ENCODE assay signal across 9 cellular contexts in genomic region chr15:89814112-89814742, GRCh38. TPM values are rescaled to one million over a fixed set of nuclear protein-coding genes. Genes with fewer than 3 reads are reported as not detected.
A peak's percentile ranks its signal among the peaks of the same experiment; 100 is the strongest.
DNase-seq lines count a peak whose midpoint lies in the region; ATAC-seq, FAIRE-seq and TF ChIP-seq lines count a peak whose summit lies in the region.
"Had no signal": no experiment of that assay in that cellular context is flagged by ENCODE, and none has a peak within 500 bp of the region (broad histone marks: within the 10 kb centered on the region; RNA-seq: fewer than 3 reads in every experiment).

No MANE protein-coding gene starts in this region.

- no TSS peak for BruUV-seq in endothelial cell of umbilical vein (replicated peaks; lab: Mats Ljungman, UMichigan)

- peaks cover 10% of the 10 kb centered on the region for H3K9me3 Mint-ChIP-seq in nephron

- H3K36me3 ChIP-seq in BLaER1 (no peaks in the 10 kb centered on the region), endothelial cell of umbilical vein (ENCODE audit: control insufficient read depth in 2 of 2, extremely low read depth in 1 of 2, insufficient read depth in 2 of 2, low read length in 2 of 2) (no peaks in the 10 kb centered on the region), uterus (no peaks in the 10 kb centered on the region)

- TF ChIP-seq CTCF in endothelial cell of umbilical vein (IDR thresholded peaks at IDR 0.05; ENCODE audit: extremely low read depth in 1 of 2, insufficient read depth in 1 of 2, low read depth in 1 of 2, low read length in 2 of 2): no peak
- no peak for TF ChIP-seq CTCF in nephron (IDR thresholded peaks at IDR 0.05; ENCODE audit: unreplicated experiment in 3 of 3)
- TF ChIP-seq CTCF in uterus (IDR thresholded peaks at IDR 0.05): no peak

- peak overlapping the region; percentile 74; the same call in 1 of the 2 replicates for H3K27ac ChIP-seq in BLaER1
- H3K27ac ChIP-seq in endothelial cell of umbilical vein (ENCODE audit: insufficient read depth, low read depth, low read length): peak overlapping the region; percentile 77
- no peak overlapping the region for H3K27ac ChIP-seq in caudate nucleus (ENCODE audit: low read depth, low read length)
- H3K27ac ChIP-seq in uterus: no peak overlapping the region

- no peak for ATAC-seq in HG02763 (IDR thresholded peaks at IDR 0.05; ENCODE audit: unreplicated experiment)

- CTCF ChIA-PET in endothelial cell of umbilical vein (lab: Charles Lee): interaction anchor here (0.7 to 9.3 kb wide), 9 partner anchors 9 to 63 kb away, joined by 3 to 67 read pairs (median 4); no protein-coding TSS in a partner anchor

- H3K27ac Mint-ChIP-seq in nephron: peak overlapping the region in 2 of 3 experiments; percentile 56 to 86

- H3K79me2 ChIP-seq in endothelial cell of umbilical vein (ENCODE audit: control insufficient read depth, insufficient read depth, low read length): peaks cover 50% of the 10 kb centered on the region

- peak; percentile 26 for FAIRE-seq in endothelial cell of umbilical vein (lab: Jason Lieb, UNC)
- FAIRE-seq: GM18507 had no signal

- H3K36me3 Mint-ChIP-seq in nephron (ENCODE audit: low read depth): peaks cover 6% of the 10 kb centered on the region

- H3K9ac ChIP-seq in BLaER1 (no peak overlapping the region; the same call in 1 of the 2 replicates), endothelial cell of umbilical vein (replicated peaks; ENCODE audit: extremely low read depth, insufficient read depth, low read length) (peak overlapping the region; percentile 90)

- H3K4me3 Mint-ChIP-seq in nephron: peak overlapping the region; percentile 59 to 74 (median 66)

- peak overlapping the region; percentile 93 for H3K4me2 ChIP-seq in BLaER1
- H3K4me2 ChIP-seq in endothelial cell of umbilical vein (ENCODE audit: insufficient read depth, low read length): peak overlapping the region; percentile 79

- H3K27me3 Mint-ChIP-seq in nephron (ENCODE audit: low read depth): peaks cover 51% of the 10 kb centered on the region

- intact Hi-C loops in endothelial cell of umbilical vein (cut with micrococcal nuclease) (loop anchor here (2.0 kb wide), 2 partner anchors 19 to 61 kb away; no protein-coding TSS in a partner anchor), uterus (cut with DNase I; ENCODE audit: low total_unique reads) (no loop called here)

- H3K4me1 ChIP-seq in BLaER1 (peaks cover 32% of the 10 kb centered on the region), endothelial cell of umbilical vein (ENCODE audit: control insufficient read depth, extremely low read depth, insufficient read depth, low read length) (peaks cover 35% of the 10 kb centered on the region), uterus (peaks cover 0 to 9% of the 10 kb centered on the region in 2 donors)

- TF ChIP-seq POLR2A in endothelial cell of umbilical vein (IDR thresholded peaks at IDR 0.05; ENCODE audit: low read depth, low read length) (no peak), uterus (IDR thresholded peaks at IDR 0.05) (no peak)

- POLR2A ChIA-PET in endothelial cell of umbilical vein (lab: Charles Lee): interaction anchor here (0.7 to 1.8 kb wide), 6 partner anchors 12 to 61 kb away, joined by 3 to 8 read pairs (median 4); no protein-coding TSS in a partner anchor

- H3K4me1 Mint-ChIP-seq in nephron: peaks cover 28% of the 10 kb centered on the region

- DNase-seq in Kasumi-1 (lab: John Stamatoyannopoulos, UW) (peak; percentile 33 to 40), endothelial cell of umbilical vein (ENCODE audit: low read depth, low spot score) (no peak), NCI-H2171 (lab: John Stamatoyannopoulos, UW) (no peak), caudate nucleus (lab: John Stamatoyannopoulos, UW) (no peak), uterus (no peak)

- H3K9me1 ChIP-seq in endothelial cell of umbilical vein (replicated peaks; ENCODE audit: control insufficient read depth, extremely low read depth, insufficient read depth, low read length): no peaks in the 10 kb centered on the region

- H2AFZ ChIP-seq in endothelial cell of umbilical vein (ENCODE audit: low read depth, low read length): peak overlapping the region; percentile 12

- H3K9me3 ChIP-seq in BLaER1: peaks cover 5% of the 10 kb centered on the region
- no peaks in the 10 kb centered on the region for H3K9me3 ChIP-seq in endothelial cell of umbilical vein (replicated peaks; ENCODE audit: control insufficient read depth, insufficient read depth, low read length)
- H3K9me3 ChIP-seq in uterus: no peaks in the 10 kb centered on the region

- dilution Hi-C loops in endothelial cell of umbilical vein (cut with MboI; ENCODE audit: extremely low pct_ligation_motif_present, low sequenced_read_pairs): no loop called here

- H3K27me3 ChIP-seq in BLaER1: peaks cover 31% of the 10 kb centered on the region
- no peaks in the 10 kb centered on the region for H3K27me3 ChIP-seq in endothelial cell of umbilical vein (ENCODE audit: control insufficient read depth in 2 of 2, insufficient read depth in 2 of 2, low read length in 2 of 2)
- peaks cover 10 to 12% of the 10 kb centered on the region in 2 donors for H3K27me3 ChIP-seq in uterus

- H4K20me1 ChIP-seq in BLaER1: peaks cover 10% of the 10 kb centered on the region
- no peaks in the 10 kb centered on the region for H4K20me1 ChIP-seq in endothelial cell of umbilical vein (replicated peaks; ENCODE audit: control insufficient read depth, extremely low read depth, insufficient read depth, low read length)

- peak overlapping the region; percentile 70 for H3K4me3 ChIP-seq in BLaER1
- H3K4me3 ChIP-seq in endothelial cell of umbilical vein (replicated peaks in 1 of 3; ENCODE audit: insufficient read depth in 1 of 3, low read depth in 1 of 3, low read length in 3 of 3): peak overlapping the region; percentile 86 to 95 (median 94)
- H3K4me3 ChIP-seq in uterus: no peak overlapping the region

TF ChIP-seq in endothelial cell of umbilical vein, 7 proteins besides CTCF, POLR2A, EP300 and RAD21:
- TF ChIP-seq MAX (IDR thresholded peaks at IDR 0.05; ENCODE audit: insufficient read depth, insufficient read length): no peak
- TF ChIP-seq JUN (IDR thresholded peaks at IDR 0.05; ENCODE audit: borderline replicate concordance, insufficient read depth, insufficient read length, low read depth): no peak
- no peak for TF ChIP-seq GATA2 (IDR thresholded peaks at IDR 0.05; ENCODE audit: insufficient read depth, insufficient read length, low read depth, low read length)
- no peak for TF ChIP-seq MYC (IDR thresholded peaks at IDR 0.05; ENCODE audit: low read depth, low read length)
- TF ChIP-seq EZH2 (IDR thresholded peaks at IDR 0.05; ENCODE audit: borderline replicate concordance, low read depth, low read length, severe bottlenecking): no peak
- TF ChIP-seq POLR2AphosphoS5 (IDR thresholded peaks at IDR 0.05; ENCODE audit: insufficient read depth, low read depth, low read length): no peak
- no peak for TF ChIP-seq FOS (IDR thresholded peaks at IDR 0.05; ENCODE audit: borderline replicate concordance, insufficient read depth, low read length)

RNA-seq across cellular contexts. Expression of gene ANPEP, which starts 0.4 kb away (rescaled TPM):
- total RNA-seq in endothelial cell of umbilical vein (199 and 221 TPM in 2 replicates), uterus (1 to 10 TPM in 3 of 4 donors, under 1 TPM in 1; 0.88 to 5.9 (median 2.2) TPM)
- polyA plus RNA-seq in endothelial cell of umbilical vein: 177 and 190 TPM in 2 replicates
- 189 and 193 TPM in 2 replicates for polyA plus RNA-seq in endothelial cell of umbilical vein (2011; cell fraction: cytosol; rRNA removed)
- polyA plus RNA-seq in endothelial cell of umbilical vein (2011; cell fraction: nucleus; rRNA removed): 268 and 281 TPM in 2 replicates
- polyA plus RNA-seq in endothelial cell of umbilical vein (2012): 227 and 501 TPM in 2 replicates
- polyA minus RNA-seq in endothelial cell of umbilical vein: 193 and 209 TPM in 2 replicates
- polyA minus RNA-seq in endothelial cell of umbilical vein (2011; cell fraction: cytosol; rRNA and poly(A)+ RNA removed): not detected
- polyA minus RNA-seq in endothelial cell of umbilical vein (2011; cell fraction: nucleus; rRNA and poly(A)+ RNA removed): 83.8 and 94.2 TPM in 2 replicates

RNA-seq across cellular contexts. Expression of gene MESP2, which starts 38.1 kb away (rescaled TPM):
- total RNA-seq in endothelial cell of umbilical vein (0.42 TPM in 1 of 2 replicates, not detected in the other), uterus (under 1 TPM in 1 of 4 donors, not detected in 3; 0.21 TPM)
- 0.21 and 0.43 TPM in 2 replicates for polyA plus RNA-seq in endothelial cell of umbilical vein
- polyA plus RNA-seq in endothelial cell of umbilical vein (2011; cell fraction: cytosol; rRNA removed): 0.14 and 0.22 TPM in 2 replicates
- polyA plus RNA-seq in endothelial cell of umbilical vein (2011; cell fraction: nucleus; rRNA removed): not detected in 2 replicates
- 0.27 and 0.64 TPM in 2 replicates for polyA plus RNA-seq in endothelial cell of umbilical vein (2012)
- polyA minus RNA-seq in endothelial cell of umbilical vein: not detected in 2 replicates
- not detected for polyA minus RNA-seq in endothelial cell of umbilical vein (2011; cell fraction: cytosol; rRNA and poly(A)+ RNA removed)
- not detected in 2 replicates for polyA minus RNA-seq in endothelial cell of umbilical vein (2011; cell fraction: nucleus; rRNA and poly(A)+ RNA removed)

Comparison
In these comparisons a context has a peak if more than half of its experiments do, and no peak if none do; other contexts are left out.
1. H3K27ac ChIP-seq: peak in BLaER1 (single experiment) and endothelial cell of umbilical vein (single experiment); none in caudate nucleus (single experiment) and uterus (0 of 2).
2. H3K4me3 ChIP-seq: peak in BLaER1 (single experiment) and endothelial cell of umbilical vein (3 of 3); none in uterus (0 of 2).
3. DNase-seq: peak in Kasumi-1 (2 of 2); none in endothelial cell of umbilical vein (single experiment), NCI-H2171 (single experiment), caudate nucleus (0 of 61) and uterus (0 of 2).
4. RNA of gene ANPEP, which starts 0.4 kb away (total RNA-seq): 199 to 221 TPM in endothelial cell of umbilical vein; 0.88 to 5.9 TPM in uterus; every median in the first group is over 10 times any median in the second.